ENCODE assay signal across 13 cellular contexts in genomic region chr7:1175597-1175966, GRCh38. TPM values are rescaled to one million over a fixed set of nuclear protein-coding genes. Genes with fewer than 3 reads are reported as not detected.
DNase-seq lines count a peak whose midpoint lies in the region; ATAC-seq, FAIRE-seq and TF ChIP-seq lines count a peak whose summit lies in the region.
"Had no signal": no experiment of that assay in that cellular context is flagged by ENCODE, and none has a peak within 500 bp of the region (broad histone marks: within the 10 kb centered on the region; RNA-seq: fewer than 3 reads in every experiment).

No MANE protein-coding gene starts in this region.

- H3K4me2 ChIP-seq in A549 (peak overlapping the region; percentile 71), HCT116 (ENCODE audit: low read length) (peak overlapping the region; percentile 93), astrocyte (ENCODE audit: low read length) (peak overlapping the region; percentile 77)

- H3K27me3 ChIP-seq in HCT116 (ENCODE audit: insufficient read depth, low read length) = no peaks in the 10 kb centered on the region
- no peaks in the 10 kb centered on the region for H3K27me3 ChIP-seq in astrocyte (ENCODE audit: insufficient read depth, low read length)
- H3K27me3 ChIP-seq in neuron (ENCODE audit: insufficient read depth, low read length) = no peaks in the 10 kb centered on the region
- H3K27me3 ChIP-seq: ascending aorta had no signal

- ATAC-seq in A549 (no peak), HCT116 (no peak; the same call in 1 of the 2 replicates), HG03159 (IDR thresholded peaks at IDR 0.05; ENCODE audit: unreplicated experiment) (no peak)

- TF ChIP-seq RAD21 in A549 (conservative IDR thresholded peaks at IDR 0.05 in 1 of 2, IDR thresholded peaks at IDR 0.05 in 1 of 2) (no peak), HCT116 (IDR thresholded peaks at IDR 0.05; ENCODE audit: low read depth) (no peak)

- no peak for TF ChIP-seq POLR2A in A549 (IDR thresholded peaks at IDR 0.05; ENCODE audit: low read length)
- no peak for TF ChIP-seq POLR2A in HCT116 (IDR thresholded peaks at IDR 0.05; ENCODE audit: borderline replicate concordance, extremely low read depth, insufficient read depth, insufficient read length)

- H3K9me3 ChIP-seq in A549 (peaks cover 12% of the 10 kb centered on the region; the same call in 2 of the 3 replicates), HCT116 (ENCODE audit: control insufficient read depth in 1 of 2, insufficient read depth in 1 of 2, low read depth in 1 of 2, low read length in 2 of 2) (peaks cover 0 to 3% of the 10 kb centered on the region in 2 experiments; a peak in 1 of 4 replicates), astrocyte (ENCODE audit: insufficient read depth, low read depth, low read length) (no peaks in the 10 kb centered on the region), neuron (ENCODE audit: low read length) (no peaks in the 10 kb centered on the region)
- H3K9me3 ChIP-seq: ascending aorta had no signal

- BruUV-seq in HCT116 (replicated peaks; lab: Mats Ljungman, UMichigan) = no TSS peak

- H3K79me2 ChIP-seq in HCT116 (ENCODE audit: insufficient read depth, low read length) (no peaks in the 10 kb centered on the region), astrocyte (ENCODE audit: insufficient read depth, low read length) (no peaks in the 10 kb centered on the region)

- H3K36me3 ChIP-seq in HCT116 (ENCODE audit: control insufficient read depth in 1 of 2, insufficient read depth in 2 of 2, low read length in 2 of 2) = no peaks in the 10 kb centered on the region
- H3K36me3 ChIP-seq in astrocyte (ENCODE audit: insufficient read depth, low read length) = no peaks in the 10 kb centered on the region
- H3K36me3 ChIP-seq in neuron (ENCODE audit: insufficient read depth, low read length) = no peaks in the 10 kb centered on the region
- H3K36me3 ChIP-seq: ascending aorta had no signal

- no peak overlapping the region for H3K4me3 Mint-ChIP-seq in astrocyte (ENCODE audit: unreplicated experiment)

- intact Hi-C loops in HCT116 (cut with micrococcal nuclease) = no loop called here

- peak overlapping the region; percentile 34; the same call in 1 of the 3 replicates for H3K4me3 ChIP-seq in A549
- H3K4me3 ChIP-seq in HCT116 (replicated peaks in 1 of 2; ENCODE audit: low read depth in 1 of 2, low read length in 2 of 2) = peak overlapping the region; percentile 11 to 56
- H3K4me3 ChIP-seq in astrocyte (ENCODE audit: insufficient read depth, low read depth, low read length) = no peak overlapping the region
- H3K4me3 ChIP-seq in neuron (ENCODE audit: low read length) = no peak overlapping the region

- peaks cover 12% of the 10 kb centered on the region for H3K27me3 Mint-ChIP-seq in astrocyte (ENCODE audit: low read depth, unreplicated experiment)

- H4K20me1 ChIP-seq in HCT116 (ENCODE audit: insufficient read depth) (no peaks in the 10 kb centered on the region), astrocyte (ENCODE audit: insufficient read depth, low read length) (no peaks in the 10 kb centered on the region)

- H3K27ac ChIP-seq in A549 = peak overlapping the region; percentile 78 to 87
- H3K27ac ChIP-seq in HCT116 (ENCODE audit: low read depth, low read length) = peak overlapping the region; percentile 41
- no peak overlapping the region for H3K27ac ChIP-seq in astrocyte (ENCODE audit: low read depth, low read length)
- H3K27ac ChIP-seq: ascending aorta had no signal

- no peak for TF ChIP-seq EP300 in A549 (IDR thresholded peaks at IDR 0.05)

- H3K4me1 ChIP-seq in A549 (peaks cover 11% of the 10 kb centered on the region; the same call in 2 of the 3 replicates), HCT116 (ENCODE audit: control insufficient read depth in 1 of 2, insufficient read depth in 2 of 2, low read length in 2 of 2) (peaks cover 10 to 18% of the 10 kb centered on the region in 2 experiments), astrocyte (ENCODE audit: insufficient read depth, low read length) (peaks cover 6% of the 10 kb centered on the region), neuron (ENCODE audit: insufficient read depth, low read length) (no peaks in the 10 kb centered on the region)
- H3K4me1 ChIP-seq: ascending aorta had no signal

- CTCF ChIA-PET in A549 (lab: Yijun Ruan, JAX) = interaction anchor here (0.6 to 8.5 kb wide), 47 partner anchors 9 to 854 kb away, joined by 3 to 84 read pairs (median 6); partner anchors contain the start of genes COX19, GPER1 and ZFAND2A
- CTCF ChIA-PET in HCT116 (lab: Charles Lee) = interaction anchor here (0.6 to 3.1 kb wide), 9 partner anchors 10 to 200 kb away, joined by 3 to 31 read pairs (median 5); partner anchors contain the start of genes COX19 and ZFAND2A

- DNase-seq in A549 (ENCODE audit: low read depth in 1 of 2, low spot score in 1 of 2) = no peak
- DNase-seq in HCT116 (ENCODE audit: low read depth, low spot score) = no peak
- no peak for DNase-seq in astrocyte (ENCODE audit: low read depth)
- DNase-seq in NCI-H146 treated with DMSO at 0.1 percent for 48 hours (lab: John Stamatoyannopoulos, UW; ENCODE audit: unreplicated experiment) = no peak
- DNase-seq in GM10266 (ENCODE audit: extremely low spot score) = no peak
- DNase-seq in DMS 273 treated with DMSO at 0.1 percent for 48 hours (lab: John Stamatoyannopoulos, UW) = no peak

- POLR2A ChIA-PET in A549 (lab: Yijun Ruan, JAX) = interaction anchor here (0.6 to 1.2 kb wide), 2 partner anchors 128 to 182 kb away, joined by 3 to 6 read pairs; no protein-coding TSS in a partner anchor
- POLR2A ChIA-PET in HCT116 (lab: Charles Lee) = no interaction called here

- RAD21 ChIA-PET in HCT116 (lab: Charles Lee; ENCODE audit: low non-redundant PET in 1 of 2, low total read pairs in 2 of 2, uncharacterized antibody in 2 of 2, unreplicated experiment in 2 of 2) = no interaction called here

- H3K4me1 Mint-ChIP-seq in astrocyte (ENCODE audit: low read depth, unreplicated experiment) = peaks cover 4% of the 10 kb centered on the region

- H3K9ac ChIP-seq in HCT116 (ENCODE audit: low read length) (peak overlapping the region; percentile 63), astrocyte (ENCODE audit: low read length) (peak overlapping the region; percentile 10)

- no peak for FAIRE-seq in A549 (lab: Jason Lieb, UNC)
- no peak for FAIRE-seq in astrocyte (lab: Jason Lieb, UNC)

- H3K9me2 ChIP-seq in HCT116 (ENCODE audit: insufficient read depth) = no peaks in the 10 kb centered on the region

- no peak overlapping the region for H2AFZ ChIP-seq in HCT116 (ENCODE audit: low read depth, low read length, poor library complexity, severe bottlenecking)
- H2AFZ ChIP-seq in astrocyte (ENCODE audit: low read depth, low read length) = peak overlapping the region; percentile 80
- H2AFZ ChIP-seq in neuron (ENCODE audit: low read depth, low read length) = peak overlapping the region; percentile 29

- H3K36me3 Mint-ChIP-seq in astrocyte (ENCODE audit: low read depth, unreplicated experiment) = peaks cover 2% of the 10 kb centered on the region
- H3K36me3 Mint-ChIP-seq: CD4-positive, CD25-positive, alpha-beta regulatory T cell had no signal

- no peaks in the 10 kb centered on the region for H3K9me3 Mint-ChIP-seq in astrocyte (ENCODE audit: unreplicated experiment)
- H3K9me3 Mint-ChIP-seq: CD4-positive, CD25-positive, alpha-beta regulatory T cell had no signal

- TF ChIP-seq CTCF in A549 (IDR thresholded peaks at IDR 0.05) (no peak), HCT116 (IDR thresholded peaks at IDR 0.05 in 2 of 3, conservative IDR thresholded peaks at IDR 0.05 in 1 of 3; ENCODE audit: borderline replicate concordance in 1 of 3, insufficient read depth in 1 of 3, low read depth in 2 of 3, low read length in 2 of 3) (no peak), astrocyte (IDR thresholded peaks at IDR 0.05; ENCODE audit: insufficient read depth, low read depth, low read length) (no peak), GM10266 (IDR thresholded peaks at IDR 0.05; ENCODE audit: control insufficient read depth, insufficient read depth, low read depth, missing control alignments) (no peak)

- H3K27ac Mint-ChIP-seq in astrocyte (ENCODE audit: unreplicated experiment) = no peak overlapping the region

- 86% methylated on average over 15 of the region's 15 CpGs for WGBS in A549 (ENCODE audit: missing lambda C conversion rate)

TF ChIP-seq in A549, 52 proteins besides CTCF, POLR2A, EP300 and RAD21 (continues in another document):
- TF ChIP-seq ATOH8 (CRISPR knock-in tag; IDR thresholded peaks at IDR 0.05; ENCODE audit: low read depth) = no peak
- no peak for TF ChIP-seq BHLHE40 (IDR thresholded peaks at IDR 0.05; ENCODE audit: low read depth, low read length)
- TF ChIP-seq FOXS1 (CRISPR knock-in tag; IDR thresholded peaks at IDR 0.05) = no peak

RNA-seq across cellular contexts. Expression of gene ZFAND2A, which starts 15.6 kb away (rescaled TPM):
- polyA plus RNA-seq in A549 (2011; rRNA removed) (88.6 and 105 TPM in 2 replicates), A549 (2017; fragmentation: RNase III; extraction: RNeasy Plus Mini Kit Qiagen cat#74134 plus additional on column Dnase treatment) (40.7 to 44.1 TPM (median 43.7 TPM) in 3 replicates)
- 61.5 and 62.1 TPM in 2 replicates for polyA plus RNA-seq in A549 (2012; cell fraction: cytosol; rRNA removed)
- polyA plus RNA-seq in A549 (2012; cell fraction: nucleus; rRNA removed) = 34.2 and 40.6 TPM in 2 replicates
- 31.9 and 40.0 TPM in 2 replicates for polyA minus RNA-seq in A549 (2011; rRNA and poly(A)+ RNA removed)
- total RNA-seq in HCT116 (2021; ENCODE audit: unreplicated experiment) (19.1 TPM), astrocyte (40.1 and 45.5 TPM in 2 replicates)
- 30.7 and 36.2 TPM in 2 replicates for polyA plus RNA-seq in HCT116 (2012)

RNA-seq across cellular contexts. Expression of gene UNCX, which starts 57.1 kb away (rescaled TPM):
- polyA plus RNA-seq in A549 (2011; rRNA removed) = not detected in 2 replicates
- not detected in 2 replicates for polyA plus RNA-seq in A549 (2012; cell fraction: cytosol; rRNA removed)
- polyA plus RNA-seq in A549 (2012; cell fraction: nucleus; rRNA removed) = not detected in 2 replicates
- polyA plus RNA-seq in A549 (2017; fragmentation: RNase III; extraction: RNeasy Plus Mini Kit Qiagen cat#74134 plus additional on column Dnase treatment) = not detected in 3 replicates
- polyA minus RNA-seq in A549 (2011; rRNA and poly(A)+ RNA removed) = not detected in 2 replicates
- total RNA-seq in HCT116 (2021; ENCODE audit: unreplicated experiment) = not detected
- polyA plus RNA-seq in HCT116 (2012) = not detected in 2 replicates
- total RNA-seq in astrocyte = not detected in 2 replicates
- total RNA-seq: ascending aorta; CD4-positive, CD25-positive, alpha-beta regulatory T cell; myocyte; NCI-H460; SK-MEL-5 had no signal
- polyA plus RNA-seq: CD4-positive, CD25-positive, alpha-beta regulatory T cell had no signal

Comparison
In these comparisons a context has a peak if more than half of its experiments do, and no peak if none do; other contexts are left out.
1. H3K4me3 ChIP-seq: peak in A549 (single experiment) and HCT116 (2 of 2); none in astrocyte (single experiment) and neuron (single experiment).
2. Peak in every context shown above with its lines, with median percentiles within 50 percentile points of each other: H3K4me2 ChIP-seq.